Comparison of ENCODE assay signal across 1 cellular context in genomic region chr21:33531007-33531406, GRCh38.
TF ChIP-seq lines count a peak whose summit lies in the region.

No MANE protein-coding gene starts in this region.

TF ChIP-seq in H1, 55 proteins besides CTCF, POLR2A, EP300 and RAD21:
- TF ChIP-seq TAF1 (IDR thresholded peaks at IDR 0.05; ENCODE audit: low read depth, low read length) (no peak), BRCA1 (IDR thresholded peaks at IDR 0.05; ENCODE audit: low read depth, low read length) (no peak), BCL11A (IDR thresholded peaks at IDR 0.05; ENCODE audit: low read depth in 2 of 2, low read length in 2 of 2) (no peak), KDM4A (IDR thresholded peaks at IDR 0.05; ENCODE audit: low read depth, low read length, severe bottlenecking) (no peak), GTF2F1 (IDR thresholded peaks at IDR 0.05; ENCODE audit: borderline replicate concordance, low read depth, low read length) (no peak), EZH2 (IDR thresholded peaks at IDR 0.05; ENCODE audit: low read depth, low read length, severe bottlenecking) (no peak), TAF7 (optimal IDR thresholded peaks at IDR 0.05; ENCODE audit: borderline replicate concordance, low read depth, low read length) (no peak), USF2 (IDR thresholded peaks at IDR 0.05; ENCODE audit: low read length) (no peak), HDAC6 (IDR thresholded peaks at IDR 0.05; ENCODE audit: low read depth, low read length) (no peak), CHD2 (IDR thresholded peaks at IDR 0.05; ENCODE audit: low read length) (no peak), SIX5 (IDR thresholded peaks at IDR 0.05; ENCODE audit: low read depth, low read length) (no peak), ZNF274 (IDR thresholded peaks at IDR 0.05; ENCODE audit: borderline replicate concordance, extremely low read depth, low read length) (no peak), CREB1 (IDR thresholded peaks at IDR 0.05) (no peak), SUZ12 (IDR thresholded peaks at IDR 0.05; ENCODE audit: low read length) (no peak), SP4 (IDR thresholded peaks at IDR 0.05; ENCODE audit: low read length) (no peak), SIN3A (conservative IDR thresholded peaks at IDR 0.05 in 1 of 2, IDR thresholded peaks at IDR 0.05 in 1 of 2; ENCODE audit: low read depth in 1 of 2, low read length in 2 of 2) (no peak), KDM1A (IDR thresholded peaks at IDR 0.05; ENCODE audit: borderline replicate concordance, low read length) (no peak), MAFK (IDR thresholded peaks at IDR 0.05; ENCODE audit: low read depth, low read length) (no peak), SP1 (IDR thresholded peaks at IDR 0.05; ENCODE audit: low read depth, low read length) (no peak)
- TF ChIP-seq, protein P1, sequence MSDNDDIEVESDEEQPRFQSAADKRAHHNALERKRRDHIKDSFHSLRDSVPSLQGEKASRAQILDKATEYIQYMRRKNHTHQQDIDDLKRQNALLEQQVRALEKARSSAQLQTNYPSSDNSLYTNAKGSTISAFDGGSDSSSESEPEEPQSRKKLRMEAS (IDR thresholded peaks at IDR 0.05) = no peak
